Comparison of ENCODE assay signal across 11 cellular contexts in the genomic region with DNA sequence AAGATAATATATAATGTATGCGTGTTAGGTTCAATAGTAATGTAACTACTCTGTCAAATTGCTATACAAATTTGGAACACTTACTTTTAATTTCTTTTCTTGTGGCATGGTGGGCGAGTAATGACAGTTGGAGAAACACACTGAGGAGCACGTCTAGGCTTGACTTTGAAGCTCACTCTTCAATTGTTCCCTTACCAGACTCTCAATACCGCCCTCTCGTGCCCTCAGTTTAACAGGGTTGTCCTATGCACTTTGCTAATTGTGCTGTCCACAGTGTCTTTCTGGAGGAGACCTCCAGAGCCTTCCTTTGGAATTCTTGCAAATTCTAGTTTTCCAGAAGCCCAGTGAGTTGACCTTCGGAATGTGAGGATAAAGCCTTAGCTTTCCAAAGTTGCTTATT.
DNase-seq lines count a peak whose midpoint lies in the region; ATAC-seq and TF ChIP-seq lines count a peak whose summit lies in the region.
"Had no signal": no experiment of that assay in that cellular context is flagged by ENCODE, and none has a peak within 500 bp of the region (broad histone marks: within the 10 kb centered on the region; RNA-seq: fewer than 3 reads in every experiment).

No MANE protein-coding gene starts in this region.

- no peak overlapping the region for H3K27ac ChIP-seq in esophagus squamous epithelium
- H3K27ac ChIP-seq: epithelial cell of prostate, suprapubic skin had no signal

- H3K4me3 ChIP-seq in AG04449 (ENCODE audit: low read depth, low read length) (no peak overlapping the region), epithelial cell of proximal tubule (ENCODE audit: low read depth, low read length) (no peak overlapping the region), esophagus squamous epithelium (no peak overlapping the region)
- H3K4me3 ChIP-seq: suprapubic skin had no signal

- H3K27me3 ChIP-seq in esophagus squamous epithelium, result no peaks in the 10 kb centered on the region
- H3K27me3 ChIP-seq: suprapubic skin had no signal

- intact Hi-C loops in esophagus squamous epithelium (cut with DNase I), result no loop called here

- H3K4me1 ChIP-seq in esophagus squamous epithelium, result no peaks in the 10 kb centered on the region
- H3K4me1 ChIP-seq: suprapubic skin had no signal

- 53 to 60% methylated on average over 6 of the region's 6 CpGs for WGBS in esophagus squamous epithelium, 2 donors

- no peak for ATAC-seq in HG03025 (IDR thresholded peaks at IDR 0.05; ENCODE audit: low FRiP score, unreplicated experiment)
- ATAC-seq in HG03378 (IDR thresholded peaks at IDR 0.05; ENCODE audit: unreplicated experiment), result no peak

- no peaks in the 10 kb centered on the region for H3K9me3 ChIP-seq in esophagus squamous epithelium
- H3K9me3 ChIP-seq: suprapubic skin had no signal

- CTCF ChIA-PET in AG04449 (lab: Yijun Ruan, JAX), result interaction anchor here (0.8 to 1.7 kb wide), 4 partner anchors 9 to 524 kb away, joined by 3 to 9 read pairs (median 4); no protein-coding TSS in a partner anchor

- DNase-seq in AG04449 (ENCODE audit: low read depth, low spot score) (no peak), GM20000 (ENCODE audit: low spot score) (no peak), OCI-M1 (lab: John Stamatoyannopoulos, UW) (peak; percentile 73), epithelial cell of proximal tubule (ENCODE audit: low read depth) (no peak), esophagus squamous epithelium (lab: John Stamatoyannopoulos, UW) (no peak), NCI-H146 treated with DMSO at 0.1 percent for 48 hours (lab: John Stamatoyannopoulos, UW; ENCODE audit: unreplicated experiment) (no peak)
- DNase-seq: NCI-H2081 treated with DMSO at 0.1 percent for 48 hours had no signal

- POLR2A ChIA-PET in AG04449 (lab: Yijun Ruan, JAX), result no interaction called here

- TF ChIP-seq CTCF in AG04449 (IDR thresholded peaks at IDR 0.05; ENCODE audit: insufficient read depth, low read length, missing control alignments), result peak; percentile 26
- TF ChIP-seq CTCF in GM20000 (IDR thresholded peaks at IDR 0.05; ENCODE audit: extremely low read depth, missing control alignments), result peak; percentile 8
- peak; percentile 40 for TF ChIP-seq CTCF in epithelial cell of proximal tubule (conservative IDR thresholded peaks at IDR 0.05; ENCODE audit: low read depth, low read length)
- no peak for TF ChIP-seq CTCF in esophagus squamous epithelium (IDR thresholded peaks at IDR 0.05)

- no peaks in the 10 kb centered on the region for H3K36me3 ChIP-seq in esophagus squamous epithelium
- H3K36me3 ChIP-seq: suprapubic skin had no signal

- TF ChIP-seq POLR2A in esophagus squamous epithelium (IDR thresholded peaks at IDR 0.05), result no peak

Comparison
In these comparisons a context has a peak if more than half of its experiments do, and no peak if none do; other contexts are left out.
1. CTCF ChIP-seq: peak in AG04449 (single experiment), GM20000 (single experiment) and epithelial cell of proximal tubule (single experiment); none in esophagus squamous epithelium (0 of 6).